Comparison of ENCODE assay signal across 8 cellular contexts in genomic region chr9:128819716-128820664, GRCh38. TPM values are rescaled to one million over a fixed set of nuclear protein-coding genes. Genes with fewer than 3 reads are reported as not detected.
DNase-seq lines count a peak whose midpoint lies in the region; ATAC-seq and TF ChIP-seq lines count a peak whose summit lies in the region.

No MANE protein-coding gene starts in this region.

- H3K36me3 Mint-ChIP-seq in activated CD4-positive, alpha-beta memory T cell treated with anti-CD3 and anti-CD28 coated beads, Interleukin-2, amount 10 ng/mL, durations not matched to agents 7 days and 5 days (ENCODE audit: low read depth) = peaks cover 19% of the 10 kb centered on the region
- peaks cover 38 to 41% of the 10 kb centered on the region in 2 donors for H3K36me3 Mint-ChIP-seq in stimulated activated naive B cell treated with anti-CD40 and anti-IgM and Interleukin-4, amounts not matched to agents 10 μg/mL and 1 μg/mL and 100 μg/mL, for 72 hours

- no peak for ATAC-seq in stimulated activated naive B cell treated with anti-CD40 and anti-IgM and Interleukin-4, amounts not matched to agents 10 μg/mL and 1 μg/mL and 100 μg/mL, for 72 hours (replicated peaks)
- ATAC-seq in GM18520 (IDR thresholded peaks at IDR 0.05; ENCODE audit: unreplicated experiment) (no peak), HG03095 (IDR thresholded peaks at IDR 0.05; ENCODE audit: unreplicated experiment) (no peak)

- peak overlapping the region in 1 of 2 donors; percentile 72 for H3K4me3 ChIP-seq in right atrium auricular region

- no peaks in the 10 kb centered on the region for H3K27me3 ChIP-seq in right atrium auricular region

- H3K36me3 ChIP-seq in right atrium auricular region = peaks cover 24% of the 10 kb centered on the region

- no peak overlapping the region for H3K27ac ChIP-seq in right atrium auricular region

- H3K4me1 Mint-ChIP-seq in activated CD4-positive, alpha-beta memory T cell treated with anti-CD3 and anti-CD28 coated beads, Interleukin-2, amount 10 ng/mL, durations not matched to agents 7 days and 5 days = peaks cover 16% of the 10 kb centered on the region
- peaks cover 25 to 34% of the 10 kb centered on the region in 2 donors for H3K4me1 Mint-ChIP-seq in stimulated activated naive B cell treated with anti-CD40 and anti-IgM and Interleukin-4, amounts not matched to agents 10 μg/mL and 1 μg/mL and 100 μg/mL, for 72 hours

- peak overlapping the region; percentile 76 for H3K4me3 Mint-ChIP-seq in activated CD4-positive, alpha-beta memory T cell treated with anti-CD3 and anti-CD28 coated beads, Interleukin-2, amount 10 ng/mL, durations not matched to agents 7 days and 5 days
- peak overlapping the region; percentile 64 to 86 for H3K4me3 Mint-ChIP-seq in stimulated activated naive B cell treated with anti-CD40 and anti-IgM and Interleukin-4, amounts not matched to agents 10 μg/mL and 1 μg/mL and 100 μg/mL, for 72 hours

- in situ Hi-C loops in KBM-7 (cut with MboI; ENCODE audit: low pct_unique_long_range_greater_than_20kb, low sequenced_read_pairs) = no loop called here

- H3K4me1 ChIP-seq in right atrium auricular region = peaks cover 0 to 18% of the 10 kb centered on the region in 2 donors

- POLR2A ChIA-PET in activated CD4-positive, alpha-beta memory T cell treated with anti-CD3 and anti-CD28 coated beads, Interleukin-2, amount 10 ng/mL, durations not matched to agents 7 days and 5 days (lab: Charles Lee) = interaction anchor here (0.8 to 4.9 kb wide), 6 partner anchors 10 to 171 kb away, joined by 3 to 37 read pairs (median 5); partner anchors contain the start of genes SPOUT1 and ZDHHC12

- DNase-seq in Ammon's horn (ENCODE audit: low spot score) = peak; percentile 69
- DNase-seq in KBM-7 = peak; percentile 28
- DNase-seq in activated CD4-positive, alpha-beta memory T cell treated with anti-CD3 and anti-CD28 coated beads, Interleukin-2, amount 10 ng/mL, durations not matched to agents 7 days and 5 days = no peak
- peak; percentile 71 for DNase-seq in right atrium auricular region (ENCODE audit: low spot score)
- DNase-seq in stimulated activated naive B cell treated with anti-CD40 and anti-IgM and Interleukin-4, amounts not matched to agents 10 μg/mL and 1 μg/mL and 100 μg/mL, for 72 hours = no peak
- no peak for DNase-seq in stimulated activated CD8-positive, alpha-beta memory T cell treated with anti-CD3 and anti-CD28 coated beads, Interleukin-4, amount 100 ng/mL, for 48 hours

- H3K27ac Mint-ChIP-seq in activated CD4-positive, alpha-beta memory T cell treated with anti-CD3 and anti-CD28 coated beads, Interleukin-2, amount 10 ng/mL, durations not matched to agents 7 days and 5 days = no peak overlapping the region
- H3K27ac Mint-ChIP-seq in stimulated activated naive B cell treated with anti-CD40 and anti-IgM and Interleukin-4, amounts not matched to agents 10 μg/mL and 1 μg/mL and 100 μg/mL, for 72 hours = peak overlapping the region; percentile 31

- H3K27me3 Mint-ChIP-seq in activated CD4-positive, alpha-beta memory T cell treated with anti-CD3 and anti-CD28 coated beads, Interleukin-2, amount 10 ng/mL, durations not matched to agents 7 days and 5 days = no peaks in the 10 kb centered on the region
- H3K27me3 Mint-ChIP-seq in stimulated activated naive B cell treated with anti-CD40 and anti-IgM and Interleukin-4, amounts not matched to agents 10 μg/mL and 1 μg/mL and 100 μg/mL, for 72 hours = no peaks in the 10 kb centered on the region

- no peaks in the 10 kb centered on the region for H3K9me3 Mint-ChIP-seq in activated CD4-positive, alpha-beta memory T cell treated with anti-CD3 and anti-CD28 coated beads, Interleukin-2, amount 10 ng/mL, durations not matched to agents 7 days and 5 days
- H3K9me3 Mint-ChIP-seq in stimulated activated naive B cell treated with anti-CD40 and anti-IgM and Interleukin-4, amounts not matched to agents 10 μg/mL and 1 μg/mL and 100 μg/mL, for 72 hours = no peaks in the 10 kb centered on the region

- CTCF ChIA-PET in activated CD4-positive, alpha-beta memory T cell treated with anti-CD3 and anti-CD28 coated beads, Interleukin-2, amount 10 ng/mL, durations not matched to agents 7 days and 5 days (lab: Charles Lee) = interaction anchor here (0.6 to 3.9 kb wide), 4 partner anchors 10 to 261 kb away, joined by 3 to 59 read pairs (median 6); partner anchors contain the start of genes DOLPP1 and SPOUT1

- no peaks in the 10 kb centered on the region for H3K9me3 ChIP-seq in right atrium auricular region

- no peak for TF ChIP-seq CTCF in right atrium auricular region (IDR thresholded peaks at IDR 0.05)

RNA-seq across cellular contexts. Expression of gene ENDOG, which starts 1.7 kb away (rescaled TPM):
- total RNA-seq in activated CD4-positive, alpha-beta memory T cell treated with anti-CD3 and anti-CD28 coated beads, Interleukin-2, amount 10 ng/mL, durations not matched to agents 7 days and 5 days = 10 to 100 TPM; 16.7 to 19.1 TPM
- total RNA-seq in right atrium auricular region = 10 to 100 TPM; 33.6 to 74.4 TPM

RNA-seq across cellular contexts. Expression of gene SPOUT1, which starts 9.6 kb away (rescaled TPM):
- total RNA-seq in activated CD4-positive, alpha-beta memory T cell treated with anti-CD3 and anti-CD28 coated beads, Interleukin-2, amount 10 ng/mL, durations not matched to agents 7 days and 5 days = 10 to 100 TPM; 54.3 to 59.2 TPM
- total RNA-seq in right atrium auricular region = 10 to 100 TPM in 1 of 2 donors, 1 to 10 TPM in 1; 8.5 to 11.6 TPM

RNA-seq across cellular contexts. Expression of gene TBC1D13, which starts 32.9 kb away (rescaled TPM):
- 10 to 100 TPM; 18.0 to 21.4 TPM for total RNA-seq in activated CD4-positive, alpha-beta memory T cell treated with anti-CD3 and anti-CD28 coated beads, Interleukin-2, amount 10 ng/mL, durations not matched to agents 7 days and 5 days
- 10 to 100 TPM; 14.2 to 17.1 TPM for total RNA-seq in right atrium auricular region

RNA-seq across cellular contexts. Expression of gene ZER1, which starts 48.3 kb away (rescaled TPM):
- total RNA-seq in activated CD4-positive, alpha-beta memory T cell treated with anti-CD3 and anti-CD28 coated beads, Interleukin-2, amount 10 ng/mL, durations not matched to agents 7 days and 5 days = 10 to 100 TPM; 24.1 to 24.4 TPM
- 10 to 100 TPM; 61.6 to 72.6 TPM for total RNA-seq in right atrium auricular region

Comparison
In these comparisons a context has a peak if more than half of its experiments do, and no peak if none do; other contexts are left out.
1. DNase-seq: peak in Ammon's horn (single experiment), KBM-7 (single experiment) and right atrium auricular region (single experiment); none in activated CD4-positive, alpha-beta memory T cell treated with anti-CD3 and anti-CD28 coated beads, Interleukin-2, amount 10 ng/mL, durations not matched to agents 7 days and 5 days (single experiment), stimulated activated naive B cell treated with anti-CD40 and anti-IgM and Interleukin-4, amounts not matched to agents 10 μg/mL and 1 μg/mL and 100 μg/mL, for 72 hours (single experiment) and stimulated activated CD8-positive, alpha-beta memory T cell treated with anti-CD3 and anti-CD28 coated beads, Interleukin-4, amount 100 ng/mL, for 48 hours (single experiment).
2. RNA of gene SPOUT1, which starts 9.6 kb away (total RNA-seq): 54.3 to 59.2 TPM in activated CD4-positive, alpha-beta memory T cell treated with anti-CD3 and anti-CD28 coated beads, Interleukin-2, amount 10 ng/mL, durations not matched to agents 7 days and 5 days; 8.5 to 11.6 TPM in right atrium auricular region; every median in the first group is over 4 times any median in the second.